Comparison of ENCODE assay signal across 1 cellular context in the genomic region with DNA sequence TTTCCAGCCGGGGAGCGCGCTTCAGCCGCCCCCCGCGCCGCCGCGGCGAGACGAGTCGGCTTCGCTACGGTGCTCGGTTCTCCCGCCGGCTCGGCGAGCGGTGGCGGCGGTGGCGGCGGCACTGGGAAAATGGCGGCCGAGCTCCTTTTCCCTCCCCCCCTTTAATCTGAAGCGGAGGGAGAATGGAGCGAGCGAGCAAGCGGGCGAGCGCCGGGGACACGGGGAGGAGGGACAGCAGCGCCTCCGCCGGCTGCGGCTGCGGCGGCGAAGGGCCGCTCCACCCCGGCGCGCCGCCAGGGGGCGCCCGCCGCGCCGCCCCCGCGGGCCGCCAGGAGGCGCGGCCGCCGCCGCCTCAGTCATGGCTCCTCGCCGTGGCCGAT.
TF ChIP-seq lines count a peak whose summit lies in the region.

A gene with protein sequence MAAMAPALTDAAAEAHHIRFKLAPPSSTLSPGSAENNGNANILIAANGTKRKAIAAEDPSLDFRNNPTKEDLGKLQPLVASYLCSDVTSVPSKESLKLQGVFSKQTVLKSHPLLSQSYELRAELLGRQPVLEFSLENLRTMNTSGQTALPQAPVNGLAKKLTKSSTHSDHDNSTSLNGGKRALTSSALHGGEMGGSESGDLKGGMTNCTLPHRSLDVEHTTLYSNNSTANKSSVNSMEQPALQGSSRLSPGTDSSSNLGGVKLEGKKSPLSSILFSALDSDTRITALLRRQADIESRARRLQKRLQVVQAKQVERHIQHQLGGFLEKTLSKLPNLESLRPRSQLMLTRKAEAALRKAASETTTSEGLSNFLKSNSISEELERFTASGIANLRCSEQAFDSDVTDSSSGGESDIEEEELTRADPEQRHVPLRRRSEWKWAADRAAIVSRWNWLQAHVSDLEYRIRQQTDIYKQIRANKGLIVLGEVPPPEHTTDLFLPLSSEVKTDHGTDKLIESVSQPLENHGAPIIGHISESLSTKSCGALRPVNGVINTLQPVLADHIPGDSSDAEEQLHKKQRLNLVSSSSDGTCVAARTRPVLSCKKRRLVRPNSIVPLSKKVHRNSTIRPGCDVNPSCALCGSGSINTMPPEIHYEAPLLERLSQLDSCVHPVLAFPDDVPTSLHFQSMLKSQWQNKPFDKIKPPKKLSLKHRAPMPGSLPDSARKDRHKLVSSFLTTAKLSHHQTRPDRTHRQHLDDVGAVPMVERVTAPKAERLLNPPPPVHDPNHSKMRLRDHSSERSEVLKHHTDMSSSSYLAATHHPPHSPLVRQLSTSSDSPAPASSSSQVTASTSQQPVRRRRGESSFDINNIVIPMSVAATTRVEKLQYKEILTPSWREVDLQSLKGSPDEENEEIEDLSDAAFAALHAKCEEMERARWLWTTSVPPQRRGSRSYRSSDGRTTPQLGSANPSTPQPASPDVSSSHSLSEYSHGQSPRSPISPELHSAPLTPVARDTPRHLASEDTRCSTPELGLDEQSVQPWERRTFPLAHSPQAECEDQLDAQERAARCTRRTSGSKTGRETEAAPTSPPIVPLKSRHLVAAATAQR (N-terminal part only) (minus strand): TSS at position 184 of the 380 bp plus-strand sequence. CDS start 21,286 bp downstream, outside the sequence.

TF ChIP-seq in K562, 482 proteins besides CTCF, POLR2A, EP300 and RAD21 (continued from another document and continues in another):
- TF ChIP-seq, protein P1, sequence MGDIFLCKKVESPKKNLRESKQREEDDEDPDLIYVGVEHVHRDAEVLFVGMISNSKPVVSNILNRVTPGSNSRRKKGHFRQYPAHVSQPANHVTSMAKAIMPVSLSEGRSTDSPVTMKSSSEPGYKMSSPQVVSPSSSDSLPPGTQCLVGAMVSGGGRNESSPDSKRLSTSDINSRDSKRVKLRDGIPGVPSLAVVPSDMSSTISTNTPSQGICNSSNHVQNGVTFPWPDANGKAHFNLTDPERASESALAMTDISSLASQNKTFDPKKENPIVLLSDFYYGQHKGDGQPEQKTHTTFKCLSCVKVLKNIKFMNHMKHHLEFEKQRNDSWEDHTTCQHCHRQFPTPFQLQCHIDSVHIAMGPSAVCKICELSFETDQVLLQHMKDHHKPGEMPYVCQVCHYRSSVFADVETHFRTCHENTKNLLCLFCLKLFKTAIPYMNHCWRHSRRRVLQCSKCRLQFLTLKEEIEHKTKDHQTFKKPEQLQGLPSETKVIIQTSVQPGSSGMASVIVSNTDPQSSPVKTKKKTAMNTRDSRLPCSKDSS (IDR thresholded peaks at IDR 0.05; ENCODE audit: low read depth, partially characterized antibody): no peak
- no peak for TF ChIP-seq DACH1 (IDR thresholded peaks at IDR 0.05; ENCODE audit: partially characterized antibody)
- TF ChIP-seq NELFE (IDR thresholded peaks at IDR 0.05; ENCODE audit: insufficient read depth, insufficient read length): no peak
- TF ChIP-seq, protein P2, sequence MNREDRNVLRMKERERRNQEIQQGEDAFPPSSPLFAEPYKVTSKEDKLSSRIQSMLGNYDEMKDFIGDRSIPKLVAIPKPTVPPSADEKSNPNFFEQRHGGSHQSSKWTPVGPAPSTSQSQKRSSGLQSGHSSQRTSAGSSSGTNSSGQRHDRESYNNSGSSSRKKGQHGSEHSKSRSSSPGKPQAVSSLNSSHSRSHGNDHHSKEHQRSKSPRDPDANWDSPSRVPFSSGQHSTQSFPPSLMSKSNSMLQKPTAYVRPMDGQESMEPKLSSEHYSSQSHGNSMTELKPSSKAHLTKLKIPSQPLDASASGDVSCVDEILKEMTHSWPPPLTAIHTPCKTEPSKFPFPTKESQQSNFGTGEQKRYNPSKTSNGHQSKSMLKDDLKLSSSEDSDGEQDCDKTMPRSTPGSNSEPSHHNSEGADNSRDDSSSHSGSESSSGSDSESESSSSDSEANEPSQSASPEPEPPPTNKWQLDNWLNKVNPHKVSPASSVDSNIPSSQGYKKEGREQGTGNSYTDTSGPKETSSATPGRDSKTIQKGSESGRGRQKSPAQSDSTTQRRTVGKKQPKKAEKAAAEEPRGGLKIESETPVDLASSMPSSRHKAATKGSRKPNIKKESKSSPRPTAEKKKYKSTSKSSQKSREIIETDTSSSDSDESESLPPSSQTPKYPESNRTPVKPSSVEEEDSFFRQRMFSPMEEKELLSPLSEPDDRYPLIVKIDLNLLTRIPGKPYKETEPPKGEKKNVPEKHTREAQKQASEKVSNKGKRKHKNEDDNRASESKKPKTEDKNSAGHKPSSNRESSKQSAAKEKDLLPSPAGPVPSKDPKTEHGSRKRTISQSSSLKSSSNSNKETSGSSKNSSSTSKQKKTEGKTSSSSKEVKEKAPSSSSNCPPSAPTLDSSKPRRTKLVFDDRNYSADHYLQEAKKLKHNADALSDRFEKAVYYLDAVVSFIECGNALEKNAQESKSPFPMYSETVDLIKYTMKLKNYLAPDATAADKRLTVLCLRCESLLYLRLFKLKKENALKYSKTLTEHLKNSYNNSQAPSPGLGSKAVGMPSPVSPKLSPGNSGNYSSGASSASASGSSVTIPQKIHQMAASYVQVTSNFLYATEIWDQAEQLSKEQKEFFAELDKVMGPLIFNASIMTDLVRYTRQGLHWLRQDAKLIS (CRISPR knock-in tag; IDR thresholded peaks at IDR 0.05): no peak
- peak; percentile 59 for TF ChIP-seq ZFX (CRISPR knock-in tag; IDR thresholded peaks at IDR 0.05)
- no peak for TF ChIP-seq FOS (IDR thresholded peaks at IDR 0.05; ENCODE audit: extremely low read depth, insufficient read length)
- TF ChIP-seq SRSF9 (IDR thresholded peaks at IDR 0.05; ENCODE audit: borderline replicate concordance, low read depth, low read length): no peak
- TF ChIP-seq, protein P3, sequence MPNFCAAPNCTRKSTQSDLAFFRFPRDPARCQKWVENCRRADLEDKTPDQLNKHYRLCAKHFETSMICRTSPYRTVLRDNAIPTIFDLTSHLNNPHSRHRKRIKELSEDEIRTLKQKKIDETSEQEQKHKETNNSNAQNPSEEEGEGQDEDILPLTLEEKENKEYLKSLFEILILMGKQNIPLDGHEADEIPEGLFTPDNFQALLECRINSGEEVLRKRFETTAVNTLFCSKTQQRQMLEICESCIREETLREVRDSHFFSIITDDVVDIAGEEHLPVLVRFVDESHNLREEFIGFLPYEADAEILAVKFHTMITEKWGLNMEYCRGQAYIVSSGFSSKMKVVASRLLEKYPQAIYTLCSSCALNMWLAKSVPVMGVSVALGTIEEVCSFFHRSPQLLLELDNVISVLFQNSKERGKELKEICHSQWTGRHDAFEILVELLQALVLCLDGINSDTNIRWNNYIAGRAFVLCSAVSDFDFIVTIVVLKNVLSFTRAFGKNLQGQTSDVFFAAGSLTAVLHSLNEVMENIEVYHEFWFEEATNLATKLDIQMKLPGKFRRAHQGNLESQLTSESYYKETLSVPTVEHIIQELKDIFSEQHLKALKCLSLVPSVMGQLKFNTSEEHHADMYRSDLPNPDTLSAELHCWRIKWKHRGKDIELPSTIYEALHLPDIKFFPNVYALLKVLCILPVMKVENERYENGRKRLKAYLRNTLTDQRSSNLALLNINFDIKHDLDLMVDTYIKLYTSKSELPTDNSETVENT (CRISPR knock-in tag; IDR thresholded peaks at IDR 0.05): peak; percentile 12; the same call in 1 of the 2 replicates
- peak; percentile 16 for TF ChIP-seq HMGN3 (IDR thresholded peaks at IDR 0.05; ENCODE audit: borderline replicate concordance, extremely low read depth, insufficient read length, low read depth, low read length)
- no peak for TF ChIP-seq NBN (IDR thresholded peaks at IDR 0.05; ENCODE audit: low read depth)
- no peak for TF ChIP-seq CBX1 (IDR thresholded peaks at IDR 0.05; ENCODE audit: low read depth)
- no peak for TF ChIP-seq ZNF217 (CRISPR knock-in tag; IDR thresholded peaks at IDR 0.05)
- TF ChIP-seq MECOM (CRISPR knock-in tag; IDR thresholded peaks at IDR 0.05): no peak
- 0 out of 2 replicates have a peak, but pooled peaks have one; percentile 14 for TF ChIP-seq RNF2 (IDR thresholded peaks at IDR 0.05)
- TF ChIP-seq LCOR (CRISPR knock-in tag; IDR thresholded peaks at IDR 0.05): no peak
- no peak for TF ChIP-seq ZNF311 (CRISPR knock-in tag; IDR thresholded peaks at IDR 0.05)
- no peak for TF ChIP-seq PHTF2 (CRISPR knock-in tag; IDR thresholded peaks at IDR 0.05)
- TF ChIP-seq, protein P4, sequence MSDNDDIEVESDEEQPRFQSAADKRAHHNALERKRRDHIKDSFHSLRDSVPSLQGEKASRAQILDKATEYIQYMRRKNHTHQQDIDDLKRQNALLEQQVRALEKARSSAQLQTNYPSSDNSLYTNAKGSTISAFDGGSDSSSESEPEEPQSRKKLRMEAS (CRISPR knock-in tag; IDR thresholded peaks at IDR 0.05): no peak
- TF ChIP-seq, protein P5, sequence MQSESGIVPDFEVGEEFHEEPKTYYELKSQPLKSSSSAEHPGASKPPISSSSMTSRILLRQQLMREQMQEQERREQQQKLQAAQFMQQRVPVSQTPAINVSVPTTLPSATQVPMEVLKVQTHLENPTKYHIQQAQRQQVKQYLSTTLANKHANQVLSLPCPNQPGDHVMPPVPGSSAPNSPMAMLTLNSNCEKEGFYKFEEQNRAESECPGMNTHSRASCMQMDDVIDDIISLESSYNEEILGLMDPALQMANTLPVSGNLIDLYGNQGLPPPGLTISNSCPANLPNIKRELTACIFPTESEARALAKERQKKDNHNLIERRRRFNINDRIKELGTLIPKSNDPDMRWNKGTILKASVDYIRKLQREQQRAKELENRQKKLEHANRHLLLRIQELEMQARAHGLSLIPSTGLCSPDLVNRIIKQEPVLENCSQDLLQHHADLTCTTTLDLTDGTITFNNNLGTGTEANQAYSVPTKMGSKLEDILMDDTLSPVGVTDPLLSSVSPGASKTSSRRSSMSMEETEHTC (IDR thresholded peaks at IDR 0.05): no peak
- TF ChIP-seq POLR2B (IDR thresholded peaks at IDR 0.05; ENCODE audit: low read depth, partially characterized antibody): no peak
- TF ChIP-seq, protein P6, sequence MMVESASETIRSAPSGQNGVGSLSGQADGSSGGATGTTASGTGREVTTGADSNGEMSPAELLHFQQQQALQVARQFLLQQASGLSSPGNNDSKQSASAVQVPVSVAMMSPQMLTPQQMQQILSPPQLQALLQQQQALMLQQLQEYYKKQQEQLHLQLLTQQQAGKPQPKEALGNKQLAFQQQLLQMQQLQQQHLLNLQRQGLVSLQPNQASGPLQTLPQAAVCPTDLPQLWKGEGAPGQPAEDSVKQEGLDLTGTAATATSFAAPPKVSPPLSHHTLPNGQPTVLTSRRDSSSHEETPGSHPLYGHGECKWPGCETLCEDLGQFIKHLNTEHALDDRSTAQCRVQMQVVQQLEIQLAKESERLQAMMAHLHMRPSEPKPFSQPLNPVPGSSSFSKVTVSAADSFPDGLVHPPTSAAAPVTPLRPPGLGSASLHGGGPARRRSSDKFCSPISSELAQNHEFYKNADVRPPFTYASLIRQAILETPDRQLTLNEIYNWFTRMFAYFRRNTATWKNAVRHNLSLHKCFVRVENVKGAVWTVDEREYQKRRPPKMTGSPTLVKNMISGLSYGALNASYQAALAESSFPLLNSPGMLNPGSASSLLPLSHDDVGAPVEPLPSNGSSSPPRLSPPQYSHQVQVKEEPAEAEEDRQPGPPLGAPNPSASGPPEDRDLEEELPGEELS (CRISPR knock-in tag; IDR thresholded peaks at IDR 0.05; ENCODE audit: borderline replicate concordance): no peak; the same call in 1 of the 2 replicates
- no peak for TF ChIP-seq ZSCAN32 (CRISPR knock-in tag; IDR thresholded peaks at IDR 0.05)
- TF ChIP-seq HDAC8 (tag; IDR thresholded peaks at IDR 0.05): no peak
- TF ChIP-seq CHD4 (IDR thresholded peaks at IDR 0.05; ENCODE audit: insufficient read depth, insufficient replicate concordance, low read depth, low read length, poor library complexity, severe bottlenecking): no peak
- TF ChIP-seq, protein P7, sequence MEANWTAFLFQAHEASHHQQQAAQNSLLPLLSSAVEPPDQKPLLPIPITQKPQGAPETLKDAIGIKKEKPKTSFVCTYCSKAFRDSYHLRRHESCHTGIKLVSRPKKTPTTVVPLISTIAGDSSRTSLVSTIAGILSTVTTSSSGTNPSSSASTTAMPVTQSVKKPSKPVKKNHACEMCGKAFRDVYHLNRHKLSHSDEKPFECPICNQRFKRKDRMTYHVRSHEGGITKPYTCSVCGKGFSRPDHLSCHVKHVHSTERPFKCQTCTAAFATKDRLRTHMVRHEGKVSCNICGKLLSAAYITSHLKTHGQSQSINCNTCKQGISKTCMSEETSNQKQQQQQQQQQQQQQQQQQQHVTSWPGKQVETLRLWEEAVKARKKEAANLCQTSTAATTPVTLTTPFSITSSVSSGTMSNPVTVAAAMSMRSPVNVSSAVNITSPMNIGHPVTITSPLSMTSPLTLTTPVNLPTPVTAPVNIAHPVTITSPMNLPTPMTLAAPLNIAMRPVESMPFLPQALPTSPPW (CRISPR knock-in tag; IDR thresholded peaks at IDR 0.05): no peak
- TF ChIP-seq EP400 (IDR thresholded peaks at IDR 0.05): peak; percentile 61; the same call in 1 of the 2 replicates
- no peak for TF ChIP-seq MTA1 (IDR thresholded peaks at IDR 0.05; ENCODE audit: borderline replicate concordance)
- TF ChIP-seq ZKSCAN3 (CRISPR knock-in tag; IDR thresholded peaks at IDR 0.05): no peak
- TF ChIP-seq ZBTB17 (CRISPR knock-in tag; IDR thresholded peaks at IDR 0.05): no peak
- no peak for TF ChIP-seq PTBP1 (IDR thresholded peaks at IDR 0.05; ENCODE audit: low read depth, low read length)
- no peak for TF ChIP-seq HDAC1 (IDR thresholded peaks at IDR 0.05)
- TF ChIP-seq ARID2 (IDR thresholded peaks at IDR 0.05): no peak
- no peak for TF ChIP-seq ZNF445 (CRISPR knock-in tag; IDR thresholded peaks at IDR 0.05; ENCODE audit: low read depth)
- no peak for TF ChIP-seq BRF1 (IDR thresholded peaks at IDR 0.05; ENCODE audit: borderline replicate concordance, extremely low read depth, insufficient read length)
- TF ChIP-seq, protein P8, sequence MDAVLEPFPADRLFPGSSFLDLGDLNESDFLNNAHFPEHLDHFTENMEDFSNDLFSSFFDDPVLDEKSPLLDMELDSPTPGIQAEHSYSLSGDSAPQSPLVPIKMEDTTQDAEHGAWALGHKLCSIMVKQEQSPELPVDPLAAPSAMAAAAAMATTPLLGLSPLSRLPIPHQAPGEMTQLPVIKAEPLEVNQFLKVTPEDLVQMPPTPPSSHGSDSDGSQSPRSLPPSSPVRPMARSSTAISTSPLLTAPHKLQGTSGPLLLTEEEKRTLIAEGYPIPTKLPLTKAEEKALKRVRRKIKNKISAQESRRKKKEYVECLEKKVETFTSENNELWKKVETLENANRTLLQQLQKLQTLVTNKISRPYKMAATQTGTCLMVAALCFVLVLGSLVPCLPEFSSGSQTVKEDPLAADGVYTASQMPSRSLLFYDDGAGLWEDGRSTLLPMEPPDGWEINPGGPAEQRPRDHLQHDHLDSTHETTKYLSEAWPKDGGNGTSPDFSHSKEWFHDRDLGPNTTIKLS (IDR thresholded peaks at IDR 0.05; ENCODE audit: borderline replicate concordance, low read depth): no peak
- TF ChIP-seq SNRNP70 (optimal IDR thresholded peaks at IDR 0.05; ENCODE audit: low read depth, low read length): no peak
- no peak for TF ChIP-seq RFX1 (IDR thresholded peaks at IDR 0.05)
- no peak for TF ChIP-seq MEF2D (tag; conservative IDR thresholded peaks at IDR 0.05; ENCODE audit: low read depth)
- TF ChIP-seq KLF1 (tag; IDR thresholded peaks at IDR 0.05): no peak
- TF ChIP-seq PHF20 (IDR thresholded peaks at IDR 0.05; ENCODE audit: partially characterized antibody): no peak
- no peak for TF ChIP-seq MTF1 (CRISPR knock-in tag; IDR thresholded peaks at IDR 0.05; ENCODE audit: borderline replicate concordance)
- peak in 1 of 2 experiments; percentile 69; a peak in 1 of 4 replicates for TF ChIP-seq SIN3A (IDR thresholded peaks at IDR 0.05; ENCODE audit: borderline replicate concordance in 2 of 2, control insufficient read depth in 1 of 2, low read depth in 2 of 2, low read length in 2 of 2)
- TF ChIP-seq SAP30 (IDR thresholded peaks at IDR 0.05; ENCODE audit: borderline replicate concordance, insufficient read depth, low read depth, low read length, poor library complexity, severe bottlenecking): no peak
- TF ChIP-seq JUNB (CRISPR knock-in tag; conservative IDR thresholded peaks at IDR 0.05): no peak
- TF ChIP-seq ETV1 (tag; conservative IDR thresholded peaks at IDR 0.05; ENCODE audit: low read depth): no peak
- TF ChIP-seq CEBPG (CRISPR knock-in tag; IDR thresholded peaks at IDR 0.05): no peak
- TF ChIP-seq CEBPG (tag; conservative IDR thresholded peaks at IDR 0.05 in 1 of 2, IDR thresholded peaks at IDR 0.05 in 1 of 2): no peak
